In the genomic region with DNA sequence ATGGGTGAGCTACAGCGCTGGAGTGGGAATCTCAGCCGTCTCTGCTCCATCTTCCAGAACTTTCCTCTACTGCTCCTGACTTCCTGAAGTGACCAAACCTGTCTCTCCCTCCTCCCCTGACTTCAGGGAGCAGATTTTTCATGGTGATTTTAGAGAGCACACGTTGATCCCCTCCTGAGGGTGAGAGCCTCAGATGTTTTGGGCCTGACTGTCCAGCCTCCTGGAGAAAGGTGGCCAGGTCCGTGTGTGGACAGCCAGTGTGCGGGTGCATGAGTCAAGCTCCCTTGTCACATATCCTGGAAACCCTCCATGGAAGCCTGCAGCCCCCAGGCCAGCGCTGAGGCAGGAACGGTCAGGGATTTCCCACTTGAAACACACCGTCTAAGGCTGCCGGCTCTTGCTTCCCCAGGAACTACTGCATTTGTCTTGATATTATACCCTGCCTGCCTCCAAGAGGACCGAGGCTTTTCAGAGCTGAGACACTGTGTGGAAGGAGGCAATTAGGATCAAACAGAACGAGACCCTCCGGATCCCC, we compare ENCODE assay signal across 27 cellular contexts.
DNase-seq lines count a peak whose midpoint lies in the region; ATAC-seq, FAIRE-seq and TF ChIP-seq lines count a peak whose summit lies in the region.
"Had no signal": no experiment of that assay in that cellular context is flagged by ENCODE, and none has a peak within 500 bp of the region (broad histone marks: within the 10 kb centered on the region; RNA-seq: fewer than 3 reads in every experiment).

No MANE protein-coding gene starts in this region.

- intact Hi-C loops in Calu3 (cut with micrococcal nuclease; ENCODE audit: unreplicated experiment) = loop anchor here (2.0 to 10.0 kb wide), 3 partner anchors 45 to 141 kb away; no protein-coding TSS in a partner anchor
- intact Hi-C loops in kidney (cut with DNase I) = no loop called here

- no peak for DNase-seq in Calu3
- DNase-seq in kidney = peak; percentile 43
- DNase-seq in progenitor cell of endocrine pancreas (ENCODE audit: low spot score, unreplicated experiment) = no peak
- DNase-seq in NCI-H69 (lab: John Stamatoyannopoulos, UW) = no peak
- no peak for DNase-seq in foreskin fibroblast
- no peak for DNase-seq in NCI-H82 (lab: John Stamatoyannopoulos, UW)
- DNase-seq: ACHN; activated CD4-positive, alpha-beta T cell treated with anti-CD3 and anti-CD28 coated beads, Interleukin-2, amount 50 U/mL, for 48 hours; activated CD4-positive, CD25-positive, alpha-beta regulatory T cell treated with anti-CD3 and anti-CD28 coated beads, Interleukin-2, amount 50 U/mL, for 72 hours; activated naive CD4-positive, alpha-beta T cell treated with anti-CD3 and anti-CD28 coated beads for 36 hours; BE2C; body of pancreas; gastrocnemius medialis; KBM-7; NCI-H1092 treated with DMSO at 0.1 percent for 48 hours; NCI-H187 treated with DMSO at 0.1 percent for 48 hours; NCI-H510A treated with DMSO at 0.1 percent for 48 hours; OCI-M1; right cardiac atrium; spleen; stimulated activated CD4-positive, alpha-beta T cell treated with anti-CD3 and anti-CD28 coated beads, Interleukin-2, amount 100 ng/mL, for 24 hours; stimulated activated naive CD8-positive, alpha-beta T cell treated with anti-CD3 and anti-CD28 coated beads, Interleukin-15, Interleukin-2, amounts not matched to agents 100 U/mL and 50 U/mL, for 24 hours had no signal

- H3K4me3 ChIP-seq in kidney (ENCODE audit: low read length in 2 of 2) (no peak overlapping the region), foreskin fibroblast (ENCODE audit: low read depth in 1 of 2, low read length in 2 of 2) (no peak overlapping the region)
- H3K4me3 ChIP-seq: body of pancreas, gastrocnemius medialis, spleen, thoracic aorta had no signal

- H3K27ac Mint-ChIP-seq in Calu3 (ENCODE audit: unreplicated experiment) = peak overlapping the region; percentile 54
- peak overlapping the region; percentile 13 for H3K27ac Mint-ChIP-seq in activated T-helper 17 cell treated with anti-CD3 and anti-CD28 coated beads, Interleukin-2, amount 50 U/mL, for 72 hours
- H3K27ac Mint-ChIP-seq in progenitor cell of endocrine pancreas = peak overlapping the region; percentile 43
- H3K27ac Mint-ChIP-seq: activated naive CD4-positive, alpha-beta T cell treated with anti-CD3 and anti-CD28 coated beads for 36 hours had no signal

- peaks cover 3 to 8% of the 10 kb centered on the region in 2 donors for H3K4me1 ChIP-seq in kidney (ENCODE audit: control insufficient read depth in 1 of 2, insufficient read depth in 1 of 2, low read depth in 1 of 2, low read length in 2 of 2)
- H3K4me1 ChIP-seq: BE2C, gastrocnemius medialis had no signal

- H3K27ac ChIP-seq in kidney (ENCODE audit: low read depth in 2 of 2, low read length in 2 of 2) = no peak overlapping the region
- H3K27ac ChIP-seq: body of pancreas, gastrocnemius medialis, spleen, thoracic aorta had no signal

- CTCF ChIA-PET in Calu3 (lab: Charles Lee) = interaction anchor here (1.3 kb wide), 1 partner anchor 94 kb away, joined by 4 read pairs; no protein-coding TSS in a partner anchor

- no peak overlapping the region for H3K9ac ChIP-seq in kidney (ENCODE audit: low read length in 2 of 2)

- no peak for TF ChIP-seq CTCF in Calu3 (IDR thresholded peaks at IDR 0.05; ENCODE audit: unreplicated experiment)
- no peak for TF ChIP-seq CTCF in kidney (IDR thresholded peaks at IDR 0.05; ENCODE audit: borderline replicate concordance, extremely low read depth, insufficient read depth)
- TF ChIP-seq CTCF in progenitor cell of endocrine pancreas (IDR thresholded peaks at IDR 0.05; ENCODE audit: unreplicated experiment) = no peak
- TF ChIP-seq CTCF in foreskin fibroblast (IDR thresholded peaks at IDR 0.05; ENCODE audit: low read depth, low read length) = no peak

- no peaks in the 10 kb centered on the region for H3K36me3 ChIP-seq in kidney (ENCODE audit: control insufficient read depth in 1 of 2, insufficient read depth in 2 of 2, low read length in 2 of 2)
- H3K36me3 ChIP-seq: BE2C, gastrocnemius medialis, thoracic aorta had no signal

- H3K36me3 Mint-ChIP-seq in Calu3 (ENCODE audit: insufficient read depth, unreplicated experiment) (peaks cover 28% of the 10 kb centered on the region), progenitor cell of endocrine pancreas (ENCODE audit: insufficient read depth) (no peaks in the 10 kb centered on the region)
- H3K36me3 Mint-ChIP-seq in activated T-helper 17 cell treated with anti-CD3 and anti-CD28 coated beads, Interleukin-2, amount 50 U/mL, for 72 hours (ENCODE audit: low read depth) = peaks cover 19% of the 10 kb centered on the region

- BruUV-seq in Calu3 (replicated peaks; lab: Mats Ljungman, UMichigan) = no TSS peak

- ATAC-seq in activated T-helper 17 cell treated with anti-CD3 and anti-CD28 coated beads, Interleukin-2, amount 50 U/mL, for 72 hours (replicated peaks) = no peak
- ATAC-seq in GM21825 (IDR thresholded peaks at IDR 0.05; ENCODE audit: unreplicated experiment) = no peak
- ATAC-seq: body of pancreas; gastrocnemius medialis; right cardiac atrium; stimulated activated naive CD8-positive, alpha-beta T cell treated with anti-CD3 and anti-CD28 coated beads, Interleukin-15, Interleukin-2, amounts not matched to agents 100 U/mL and 50 U/mL, for 24 hours had no signal

- FAIRE-seq in kidney (lab: Jason Lieb, UNC) = no peak
- FAIRE-seq: endometrium, G401.6 had no signal

- H3K27me3 Mint-ChIP-seq in Calu3 (ENCODE audit: unreplicated experiment) = no peaks in the 10 kb centered on the region
- no peaks in the 10 kb centered on the region for H3K27me3 Mint-ChIP-seq in activated T-helper 17 cell treated with anti-CD3 and anti-CD28 coated beads, Interleukin-2, amount 50 U/mL, for 72 hours
- H3K27me3 Mint-ChIP-seq in progenitor cell of endocrine pancreas = no peaks in the 10 kb centered on the region

- no peaks in the 10 kb centered on the region for H3K9me3 Mint-ChIP-seq in Calu3 (ENCODE audit: low read depth, unreplicated experiment)
- H3K9me3 Mint-ChIP-seq in activated T-helper 17 cell treated with anti-CD3 and anti-CD28 coated beads, Interleukin-2, amount 50 U/mL, for 72 hours = no peaks in the 10 kb centered on the region
- no peaks in the 10 kb centered on the region for H3K9me3 Mint-ChIP-seq in progenitor cell of endocrine pancreas (ENCODE audit: low read depth)
- H3K9me3 Mint-ChIP-seq: activated naive CD4-positive, alpha-beta T cell treated with anti-CD3 and anti-CD28 coated beads for 36 hours had no signal

- no peak overlapping the region for H3K4me3 Mint-ChIP-seq in Calu3 (ENCODE audit: low read depth, unreplicated experiment)
- H3K4me3 Mint-ChIP-seq in activated T-helper 17 cell treated with anti-CD3 and anti-CD28 coated beads, Interleukin-2, amount 50 U/mL, for 72 hours = no peak overlapping the region
- H3K4me3 Mint-ChIP-seq in progenitor cell of endocrine pancreas (ENCODE audit: low read depth) = no peak overlapping the region
- H3K4me3 Mint-ChIP-seq: activated naive CD4-positive, alpha-beta T cell treated with anti-CD3 and anti-CD28 coated beads for 36 hours had no signal

- H3K9me3 ChIP-seq in kidney (ENCODE audit: control insufficient read depth in 1 of 2, low read length in 2 of 2) = no peaks in the 10 kb centered on the region
- H3K9me3 ChIP-seq: BE2C, body of pancreas, gastrocnemius medialis, spleen, thoracic aorta had no signal

- H3K4me1 Mint-ChIP-seq in Calu3 (ENCODE audit: low read depth, unreplicated experiment) (peaks cover 68% of the 10 kb centered on the region), progenitor cell of endocrine pancreas (ENCODE audit: low read depth) (peaks cover 30% of the 10 kb centered on the region)
- H3K4me1 Mint-ChIP-seq in activated T-helper 17 cell treated with anti-CD3 and anti-CD28 coated beads, Interleukin-2, amount 50 U/mL, for 72 hours = peaks cover 18% of the 10 kb centered on the region
